In the genomic region with DNA sequence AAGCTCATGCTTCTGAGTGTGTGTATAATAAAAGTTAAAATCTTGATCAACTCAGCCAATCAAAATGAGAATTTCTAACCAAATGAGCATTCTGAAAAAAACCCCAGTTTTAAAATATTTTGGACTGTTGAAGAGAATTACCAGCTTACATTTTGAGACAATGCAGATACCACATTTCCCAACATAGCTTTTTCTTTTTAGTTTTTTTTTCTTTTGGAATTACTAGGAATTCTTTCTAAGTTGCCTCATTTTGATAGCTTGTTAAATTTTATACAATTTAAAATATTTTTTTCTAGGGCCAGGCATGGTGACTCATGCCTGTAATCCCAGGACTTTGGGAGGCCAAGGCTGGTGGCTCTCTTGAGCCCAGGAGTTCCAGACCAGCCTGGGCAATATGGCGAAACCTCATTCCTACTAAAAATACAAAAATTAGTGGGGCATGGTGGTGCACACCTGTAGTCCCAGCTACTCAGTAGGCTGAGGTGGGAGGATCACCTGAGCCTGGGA, we compare ENCODE assay signal across 14 cellular contexts. TPM values are rescaled to one million over a fixed set of nuclear protein-coding genes. Genes with fewer than 3 reads are reported as not detected.
A peak's percentile ranks its signal among the peaks of the same experiment; 100 is the strongest.
DNase-seq lines count a peak whose midpoint lies in the region; ATAC-seq and TF ChIP-seq lines count a peak whose summit lies in the region.
"Had no signal": no experiment of that assay in that cellular context is flagged by ENCODE, and none has a peak within 500 bp of the region (broad histone marks: within the 10 kb centered on the region; RNA-seq: fewer than 3 reads in every experiment).

No MANE protein-coding gene starts in this region.

- no peak overlapping the region for H4K8ac ChIP-seq in trophoblast cell (ENCODE audit: low read depth, low read length)

- no peak overlapping the region for H2BK12ac ChIP-seq in trophoblast cell (ENCODE audit: low read length)

- H2BK120ac ChIP-seq in trophoblast cell (ENCODE audit: insufficient read depth, low read length, poor library complexity), result no peak overlapping the region

- H3K18ac ChIP-seq in trophoblast cell (ENCODE audit: low read length), result no peak overlapping the region

- no peak overlapping the region for H2BK5ac ChIP-seq in trophoblast cell (ENCODE audit: low read depth, low read length, poor library complexity)

- H3K36me3 ChIP-seq in endodermal cell (ENCODE audit: control insufficient read depth, insufficient read depth, low read length), result no peaks in the 10 kb centered on the region
- H3K36me3 ChIP-seq in trophoblast cell (ENCODE audit: control insufficient read depth in 1 of 2, insufficient read depth in 2 of 2, low read length in 2 of 2), result no peaks in the 10 kb centered on the region
- H3K36me3 ChIP-seq: SJCRH30 had no signal

- no peak for ATAC-seq in GM18870 (IDR thresholded peaks at IDR 0.05; ENCODE audit: unreplicated experiment)
- ATAC-seq in GM19035 (IDR thresholded peaks at IDR 0.05; ENCODE audit: unreplicated experiment), result no peak

- H4K91ac ChIP-seq in trophoblast cell (ENCODE audit: low read depth, low read length), result no peak overlapping the region

- peaks cover 3% of the 10 kb centered on the region for H3K79me1 ChIP-seq in trophoblast cell (ENCODE audit: low read length)

- no peak overlapping the region for H2AFZ ChIP-seq in trophoblast cell (ENCODE audit: insufficient read depth, low read length, poor library complexity)

- H3K4me1 ChIP-seq in endodermal cell (ENCODE audit: control insufficient read depth, insufficient read depth, low read length) (no peaks in the 10 kb centered on the region), trophoblast cell (ENCODE audit: control insufficient read depth in 1 of 2, insufficient read depth in 2 of 2, low read length in 2 of 2) (peaks cover 0 to 2% of the 10 kb centered on the region in 2 experiments)
- H3K4me1 ChIP-seq: SJCRH30 had no signal

- H3K14ac ChIP-seq in trophoblast cell (ENCODE audit: low read length), result no peak overlapping the region

- H3K27ac ChIP-seq in endodermal cell (ENCODE audit: low read depth, low read length) (no peak overlapping the region), trophoblast cell (ENCODE audit: low read depth, low read length) (no peak overlapping the region)
- H3K27ac ChIP-seq: SJCRH30 had no signal

- H3K9ac ChIP-seq in endodermal cell (ENCODE audit: extremely low read depth, low read length, poor library complexity, severe bottlenecking) (no peak overlapping the region), trophoblast cell (ENCODE audit: low read length) (no peak overlapping the region)

- no peaks in the 10 kb centered on the region for H3K79me2 ChIP-seq in trophoblast cell (ENCODE audit: control insufficient read depth, insufficient read depth, low read length, poor library complexity)

- H4K12ac ChIP-seq in trophoblast cell (ENCODE audit: low read depth, low read length), result no peak overlapping the region

- H3K23ac ChIP-seq in trophoblast cell (ENCODE audit: low read length), result no peak overlapping the region

- H3K9me3 Mint-ChIP-seq in activated T-cell treated with anti-CD3 and anti-CD28 coated beads, Interleukin-2, amount 50 U/mL, for 24 hours, result no peaks in the 10 kb centered on the region
- peaks cover 35% of the 10 kb centered on the region for H3K9me3 Mint-ChIP-seq in endodermal cell

- H3K27me3 ChIP-seq in endodermal cell (ENCODE audit: control insufficient read depth, insufficient read depth, low read length, poor library complexity, severe bottlenecking) (no peaks in the 10 kb centered on the region), trophoblast cell (ENCODE audit: insufficient read depth, low read length) (no peaks in the 10 kb centered on the region)
- H3K27me3 ChIP-seq: SJCRH30 had no signal

- H3K4me1 Mint-ChIP-seq in activated T-cell treated with anti-CD3 and anti-CD28 coated beads, Interleukin-2, amount 50 U/mL, for 24 hours (ENCODE audit: low read depth), result peaks cover 13% of the 10 kb centered on the region
- no peaks in the 10 kb centered on the region for H3K4me1 Mint-ChIP-seq in endodermal cell
- H3K4me1 Mint-ChIP-seq: neural crest cell had no signal

- peaks cover 15% of the 10 kb centered on the region for H3K27me3 Mint-ChIP-seq in activated T-cell treated with anti-CD3 and anti-CD28 coated beads, Interleukin-2, amount 50 U/mL, for 24 hours
- H3K27me3 Mint-ChIP-seq in endodermal cell (ENCODE audit: insufficient read depth), result no peaks in the 10 kb centered on the region

- DNase-seq in activated T-cell treated with anti-CD3 and anti-CD28 coated beads, Interleukin-2, amount 50 U/mL, for 24 hours, result no peak
- DNase-seq in activated T-cell treated with anti-CD3 and anti-CD28 coated beads, Interleukin-2, amount 50 U/mL, for 1 hour, result no peak
- DNase-seq in NB4 (ENCODE audit: low read depth) (no peak), endodermal cell (no peak), trophoblast cell (peak; percentile 1 to 49), dermis blood vessel endothelial cell (no peak)
- DNase-seq: amniotic stem cell; H7; NCI-H446; SJCRH30; stimulated activated naive CD4-positive, alpha-beta T cell treated with Interleukin-2 at 50 U/mL for 16 hours had no signal

- H3K36me3 Mint-ChIP-seq in activated T-cell treated with anti-CD3 and anti-CD28 coated beads, Interleukin-2, amount 50 U/mL, for 24 hours (ENCODE audit: low read depth), result peaks cover 14% of the 10 kb centered on the region
- H3K36me3 Mint-ChIP-seq in endodermal cell (ENCODE audit: low read depth), result no peaks in the 10 kb centered on the region

- peak overlapping the region; percentile 98 for H3K4me3 ChIP-seq in NB4 (ENCODE audit: low read depth, low read length)
- H3K4me3 ChIP-seq in endodermal cell (ENCODE audit: low read length), result peak overlapping the region; percentile 95
- H3K4me3 ChIP-seq in trophoblast cell (ENCODE audit: low read depth, low read length), result no peak overlapping the region

- no peaks in the 10 kb centered on the region for H3K9me3 ChIP-seq in endodermal cell (ENCODE audit: control insufficient read depth, low read length)
- H3K9me3 ChIP-seq in trophoblast cell (ENCODE audit: insufficient read depth, low read depth, low read length), result no peaks in the 10 kb centered on the region
- H3K9me3 ChIP-seq: SJCRH30 had no signal

- H3K4me3 Mint-ChIP-seq in activated T-cell treated with anti-CD3 and anti-CD28 coated beads, Interleukin-2, amount 50 U/mL, for 24 hours, result peak overlapping the region; percentile 95
- H3K4me3 Mint-ChIP-seq in endodermal cell, result peak overlapping the region; percentile 93

- TF ChIP-seq CTCF in NB4 (IDR thresholded peaks at IDR 0.05; ENCODE audit: low read depth, low read length) (no peak), endodermal cell (conservative IDR thresholded peaks at IDR 0.05) (no peak)

- H3K4ac ChIP-seq in trophoblast cell (ENCODE audit: low read depth, low read length), result no peak overlapping the region

- no peak overlapping the region for H3K4me2 ChIP-seq in trophoblast cell (ENCODE audit: low read length)

- no peak overlapping the region for H2AK5ac ChIP-seq in trophoblast cell (ENCODE audit: low read length)

- no peak for TF ChIP-seq POLR2A in NB4 (IDR thresholded peaks at IDR 0.05; ENCODE audit: extremely low read depth, insufficient read length)

- no peak overlapping the region for H3K27ac Mint-ChIP-seq in activated T-cell treated with anti-CD3 and anti-CD28 coated beads, Interleukin-2, amount 50 U/mL, for 24 hours
- no peak overlapping the region for H3K27ac Mint-ChIP-seq in endodermal cell

- WGBS in endodermal cell (ENCODE audit: insufficient coverage in 1 of 2, insufficient read length in 1 of 2), 2 experiments, result 100% methylated on average over 1 of the region's 1 CpG; no CpG with 5 or more reads in 1 of the 2 experiments
- WGBS in trophoblast cell (ENCODE audit: extremely low coverage, insufficient coverage, insufficient read length), result no CpG with 5 or more reads among the region's 1 CpG

RNA-seq across cellular contexts. Expression of gene RP2, which starts 2.2 kb away (rescaled TPM):
- total RNA-seq in endodermal cell (10 to 100 TPM; 11.8 to 12.1 TPM), dermis blood vessel endothelial cell (33.4 and 34.2 TPM in 2 replicates)
- polyA plus RNA-seq in endodermal cell (2013, experiment 1 of 2), result 18.7 TPM
- polyA plus RNA-seq in endodermal cell (2013, experiment 2 of 2), result 20.1 TPM
- 12.6 and 13.8 TPM in 2 replicates for polyA plus RNA-seq in trophoblast cell (2013)

Comparison
In these comparisons a context has a peak if more than half of its experiments do, and no peak if none do; other contexts are left out.
1. DNase-seq: peak in trophoblast cell (2 of 2); none in activated T-cell treated with anti-CD3 and anti-CD28 coated beads, Interleukin-2, amount 50 U/mL, for 24 hours (single experiment), activated T-cell treated with anti-CD3 and anti-CD28 coated beads, Interleukin-2, amount 50 U/mL, for 1 hour (single experiment), NB4 (single experiment), endodermal cell (single experiment) and dermis blood vessel endothelial cell (single experiment).